8 cellular contexts compared by ENCODE assay signal in genomic region chr13:35978607-35979316, GRCh38.
DNase-seq lines count a peak whose midpoint lies in the region; ATAC-seq, FAIRE-seq and TF ChIP-seq lines count a peak whose summit lies in the region.

No MANE protein-coding gene starts in this region.

- no peaks in the 10 kb centered on the region for H3K9me3 ChIP-seq in RWPE2 (ENCODE audit: severe bottlenecking)

- peak overlapping the region; percentile 31 for H3K27ac ChIP-seq in RWPE2 (ENCODE audit: poor library complexity, severe bottlenecking)

- DNase-seq in AG09309 (ENCODE audit: low read depth) (peak; percentile 40), GM10266 (ENCODE audit: extremely low spot score) (peak; percentile 49), KG1 (lab: John Stamatoyannopoulos, UW) (peak; percentile 29), RWPE2 (ENCODE audit: low spot score) (no peak), epidermal melanocyte (ENCODE audit: insufficient read length, low spot score) (peak; percentile 65), mucosa of gallbladder (ENCODE audit: low spot score) (peak; percentile 34), H54 (ENCODE audit: insufficient read length, low spot score) (no peak)

- FAIRE-seq in H54 (lab: Jason Lieb, UNC): no peak

- TF ChIP-seq CTCF in AG09309 (IDR thresholded peaks at IDR 0.05; ENCODE audit: control insufficient read depth, insufficient read depth, low read depth, low read length, missing control alignments): peak; percentile 48
- peak; percentile 67 for TF ChIP-seq CTCF in GM10266 (IDR thresholded peaks at IDR 0.05; ENCODE audit: control insufficient read depth, insufficient read depth, low read depth, missing control alignments)
- peak; percentile 80 for TF ChIP-seq CTCF in RWPE2 (IDR thresholded peaks at IDR 0.05; ENCODE audit: poor library complexity, severe bottlenecking)

- peak; percentile 17; the same call in 1 of the 3 replicates for ATAC-seq in RWPE2 (ENCODE audit: low read depth)
- no peak for ATAC-seq in GM18873 (IDR thresholded peaks at IDR 0.05; ENCODE audit: low FRiP score, unreplicated experiment)

- H3K4me3 ChIP-seq in AG09309 (ENCODE audit: control insufficient read depth, low read depth, low read length): no peak overlapping the region
- H3K4me3 ChIP-seq in RWPE2 (ENCODE audit: severe bottlenecking): no peak overlapping the region

- TF ChIP-seq POLR2A in H54 (IDR thresholded peaks at IDR 0.05; ENCODE audit: low read depth, low read length): no peak

- H3K36me3 ChIP-seq in RWPE2 (ENCODE audit: low read depth): no peaks in the 10 kb centered on the region

- H3K4me1 ChIP-seq in RWPE2 (ENCODE audit: insufficient read depth, poor library complexity, severe bottlenecking): peaks cover 8% of the 10 kb centered on the region

- no peaks in the 10 kb centered on the region for H3K27me3 ChIP-seq in RWPE2 (ENCODE audit: insufficient read depth, poor library complexity, severe bottlenecking)

Comparison
In these comparisons a context has a peak if more than half of its experiments do, and no peak if none do; other contexts are left out.
1. DNase-seq: peak in AG09309 (single experiment), GM10266 (single experiment), KG1 (single experiment), epidermal melanocyte (single experiment) and mucosa of gallbladder (single experiment); none in RWPE2 (single experiment) and H54 (single experiment).
2. Peak in every context shown above with its lines, with median percentiles within 50 percentile points of each other: CTCF ChIP-seq.